ENCODE assay signal across 1 cellular context in the genomic region with DNA sequence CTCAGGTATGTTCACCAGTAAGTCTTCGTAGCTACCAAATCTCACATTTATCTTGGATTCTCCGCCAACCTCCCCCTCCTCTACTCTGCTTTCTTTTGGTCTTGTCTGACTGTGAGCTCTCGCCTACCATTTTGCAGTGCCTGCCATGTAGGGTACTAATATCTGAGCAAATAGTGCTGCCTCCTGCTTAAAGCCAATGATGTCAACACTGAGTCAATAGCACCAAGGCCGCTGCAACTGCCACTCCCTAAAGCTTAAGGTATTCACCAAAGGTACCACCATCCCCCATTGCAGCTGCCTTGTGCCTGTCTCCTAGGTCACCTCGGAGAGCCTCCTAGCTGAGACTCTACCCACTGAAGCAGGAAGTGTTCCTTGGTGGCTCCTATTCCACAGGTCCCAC.
TF ChIP-seq lines count a peak whose summit lies in the region.

No MANE protein-coding gene starts in this region.

TF ChIP-seq in HepG2, 621 proteins besides CTCF, POLR2A, EP300 and RAD21 (continued from another document):
- TF ChIP-seq HNF1A (IDR thresholded peaks at IDR 0.05; ENCODE audit: low read depth) (no peak), HNF1A (CRISPR knock-in tag; IDR thresholded peaks at IDR 0.05; ENCODE audit: borderline replicate concordance) (peak; percentile 68), CEBPB (IDR thresholded peaks at IDR 0.05; ENCODE audit: borderline replicate concordance, low read depth, low read length) (peak; percentile 26; the same call in 1 of the 2 replicates), LCORL (IDR thresholded peaks at IDR 0.05) (no peak), LCORL (CRISPR knock-in tag; IDR thresholded peaks at IDR 0.05) (0 out of 2 replicates have a peak, but pooled peaks have one; percentile 11), GATAD1 (CRISPR knock-in tag; IDR thresholded peaks at IDR 0.05) (0 out of 2 replicates have a peak, but pooled peaks have one; percentile 19), HDAC2 (CRISPR knock-in tag; IDR thresholded peaks at IDR 0.05) (peak; percentile 71; the same call in 1 of the 2 replicates)
